ENCODE assay signal across 12 cellular contexts in the genomic region with DNA sequence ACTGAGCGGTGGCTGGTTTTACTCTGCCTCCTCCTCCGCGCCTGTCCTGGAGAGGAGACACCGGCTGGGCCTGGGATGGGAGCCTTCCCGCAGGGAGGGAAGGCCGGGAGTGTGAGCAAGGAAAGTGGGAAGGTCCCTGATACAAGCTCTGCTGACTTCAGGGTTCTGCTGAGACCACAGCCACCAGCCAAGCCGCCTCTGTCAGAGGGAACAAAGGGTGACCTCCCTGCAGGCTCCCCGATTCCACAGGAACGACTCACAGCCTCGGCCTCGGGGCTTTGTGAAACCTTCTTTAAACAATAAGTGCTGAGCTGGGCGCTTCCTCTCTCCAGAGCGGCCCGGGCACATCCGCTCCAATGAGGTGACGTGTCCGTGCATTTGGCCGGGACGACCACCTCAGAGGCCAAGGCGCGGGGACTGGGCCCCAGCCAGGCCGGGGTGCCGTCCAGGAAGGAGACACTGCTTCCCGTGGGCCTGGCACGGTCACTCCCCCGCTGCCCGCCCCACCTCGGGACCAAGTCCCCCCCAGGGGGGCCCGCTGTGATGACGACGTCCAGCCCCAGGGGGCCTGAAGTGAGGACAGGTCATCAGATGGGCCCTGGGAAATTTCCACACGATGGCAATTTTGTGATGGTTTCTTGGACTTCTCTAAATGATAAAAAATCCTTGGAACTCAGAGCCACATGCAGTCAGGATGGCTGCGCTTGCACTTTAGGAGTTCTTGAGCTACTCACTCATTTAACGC. TPM values are rescaled to one million over a fixed set of nuclear protein-coding genes. Genes with fewer than 3 reads are reported as not detected.
DNase-seq lines count a peak whose midpoint lies in the region; ATAC-seq and TF ChIP-seq lines count a peak whose summit lies in the region.
"Had no signal": no experiment of that assay in that cellular context is flagged by ENCODE, and none has a peak within 500 bp of the region (broad histone marks: within the 10 kb centered on the region; RNA-seq: fewer than 3 reads in every experiment).

No MANE protein-coding gene starts in this region.

- DNase-seq in C1 segment of cervical spinal cord (lab: John Stamatoyannopoulos, UW), result peak in 10 of 14 donors; percentile 23 to 86 (median 48)
- peak; percentile 29 for DNase-seq in WTC11 (ENCODE audit: low spot score)
- peak; percentile 64 for DNase-seq in Right ventricle myocardium inferior (ENCODE audit: missing footprints)
- peak; percentile 93 for DNase-seq in trophoblast cell
- DNase-seq in NCI-H1417 (lab: John Stamatoyannopoulos, UW), result no peak
- DNase-seq in activated CD4-positive, alpha-beta T cell treated with anti-CD3 and anti-CD28 coated beads for 4 hours, result no peak
- no peak for DNase-seq in epidermal melanocyte (ENCODE audit: insufficient read length, low spot score)
- DNase-seq in NCI-H2171 (lab: John Stamatoyannopoulos, UW), result no peak
- DNase-seq: naive B cell, T-helper 2 cell had no signal

- ATAC-seq in WTC11 (peak; percentile 50), Right ventricle myocardium inferior (peak; percentile 74)

- intact Hi-C loops in Right ventricle myocardium inferior (cut with DNase I), result loop anchor here (5.0 kb wide), 1 partner anchor 48 kb away; no protein-coding TSS in a partner anchor

- H3K79me1 ChIP-seq in trophoblast cell (ENCODE audit: low read length), result peaks cover 9% of the 10 kb centered on the region

- H3K4me1 ChIP-seq in trophoblast cell (ENCODE audit: control insufficient read depth in 1 of 2, insufficient read depth in 2 of 2, low read length in 2 of 2), result peaks cover 16 to 21% of the 10 kb centered on the region in 2 experiments

- H4K8ac ChIP-seq in trophoblast cell (ENCODE audit: low read depth, low read length), result peak overlapping the region; percentile 26

- H3K14ac ChIP-seq in trophoblast cell (ENCODE audit: low read length), result peak overlapping the region; percentile 13

- peak overlapping the region; percentile 21 for H3K18ac ChIP-seq in trophoblast cell (ENCODE audit: low read length)

- H3K9me3 Mint-ChIP-seq in WTC11, result peaks cover 6% of the 10 kb centered on the region; the same call in 1 of the 2 replicates
- H3K9me3 Mint-ChIP-seq: CD14-positive monocyte had no signal

- no peaks in the 10 kb centered on the region for H3K36me3 Mint-ChIP-seq in WTC11
- H3K36me3 Mint-ChIP-seq: CD14-positive monocyte, IgD-negative memory B cell, naive B cell had no signal

- no peak overlapping the region for H3K9ac ChIP-seq in trophoblast cell (ENCODE audit: low read length)

- peak overlapping the region; percentile 73 for H2AK5ac ChIP-seq in trophoblast cell (ENCODE audit: low read length)

- no CpG with 5 or more reads among the region's 34 CpGs for WGBS in trophoblast cell (ENCODE audit: extremely low coverage, insufficient coverage, insufficient read length)

- peak overlapping the region; percentile 42 for H2BK5ac ChIP-seq in trophoblast cell (ENCODE audit: low read depth, low read length, poor library complexity)

- peaks cover 22% of the 10 kb centered on the region for H3K4me1 Mint-ChIP-seq in WTC11
- H3K4me1 Mint-ChIP-seq: CD14-positive monocyte had no signal

- no peaks in the 10 kb centered on the region for H3K79me2 ChIP-seq in trophoblast cell (ENCODE audit: control insufficient read depth, insufficient read depth, low read length, poor library complexity)

- peak overlapping the region; percentile 35 for H3K27ac ChIP-seq in trophoblast cell (ENCODE audit: low read depth, low read length)

- no peak overlapping the region for H3K4me3 Mint-ChIP-seq in WTC11
- H3K4me3 Mint-ChIP-seq: IgD-negative memory B cell, naive B cell had no signal

- H4K12ac ChIP-seq in trophoblast cell (ENCODE audit: low read depth, low read length), result no peak overlapping the region

- no peak overlapping the region for H3K27ac Mint-ChIP-seq in WTC11
- H3K27ac Mint-ChIP-seq: IgD-negative memory B cell, naive B cell had no signal

- H3K23ac ChIP-seq in trophoblast cell (ENCODE audit: low read length), result no peak overlapping the region

- H3K27me3 Mint-ChIP-seq in WTC11 (ENCODE audit: low read depth), result no peaks in the 10 kb centered on the region; the same call in 1 of the 2 replicates
- H3K27me3 Mint-ChIP-seq: IgD-negative memory B cell had no signal

- no peak for TF ChIP-seq CTCF in WTC11 (IDR thresholded peaks at IDR 0.05)

- H2BK12ac ChIP-seq in trophoblast cell (ENCODE audit: low read length), result peak overlapping the region; percentile 30

- peak overlapping the region; percentile 74 for H2BK120ac ChIP-seq in trophoblast cell (ENCODE audit: insufficient read depth, low read length, poor library complexity)

- H3K4ac ChIP-seq in trophoblast cell (ENCODE audit: low read depth, low read length), result no peak overlapping the region

- CTCF ChIA-PET in WTC11 (lab: Charles Lee), result interaction anchor here (0.8 to 7.2 kb wide), 4 partner anchors 9 to 68 kb away, joined by 3 to 81 read pairs (median 4); a partner anchor contains a TSS

- H3K4me2 ChIP-seq in trophoblast cell (ENCODE audit: low read length), result no peak overlapping the region

- H4K91ac ChIP-seq in trophoblast cell (ENCODE audit: low read depth, low read length), result peak overlapping the region; percentile 68

- no peak overlapping the region for H2AFZ ChIP-seq in trophoblast cell (ENCODE audit: insufficient read depth, low read length, poor library complexity)

- no peak overlapping the region for H3K4me3 ChIP-seq in trophoblast cell (ENCODE audit: low read depth, low read length)

- H3K9me3 ChIP-seq in trophoblast cell (ENCODE audit: insufficient read depth, low read depth, low read length), result no peaks in the 10 kb centered on the region

- H3K36me3 ChIP-seq in trophoblast cell (ENCODE audit: control insufficient read depth in 1 of 2, insufficient read depth in 2 of 2, low read length in 2 of 2), result no peaks in the 10 kb centered on the region

- no peaks in the 10 kb centered on the region for H3K27me3 ChIP-seq in trophoblast cell (ENCODE audit: insufficient read depth, low read length)

- POLR2A ChIA-PET in WTC11 (lab: Charles Lee), result interaction anchor here (0.6 kb wide), 1 partner anchor 53 kb away, joined by 5 read pairs; no protein-coding TSS in a partner anchor

TF ChIP-seq in WTC11, 78 proteins besides CTCF, POLR2A, EP300 and RAD21 (continues in another document):
- no peak for TF ChIP-seq OVOL2 (CRISPR knock-in tag; IDR thresholded peaks at IDR 0.05; ENCODE audit: borderline replicate concordance)
- TF ChIP-seq, protein P1, sequence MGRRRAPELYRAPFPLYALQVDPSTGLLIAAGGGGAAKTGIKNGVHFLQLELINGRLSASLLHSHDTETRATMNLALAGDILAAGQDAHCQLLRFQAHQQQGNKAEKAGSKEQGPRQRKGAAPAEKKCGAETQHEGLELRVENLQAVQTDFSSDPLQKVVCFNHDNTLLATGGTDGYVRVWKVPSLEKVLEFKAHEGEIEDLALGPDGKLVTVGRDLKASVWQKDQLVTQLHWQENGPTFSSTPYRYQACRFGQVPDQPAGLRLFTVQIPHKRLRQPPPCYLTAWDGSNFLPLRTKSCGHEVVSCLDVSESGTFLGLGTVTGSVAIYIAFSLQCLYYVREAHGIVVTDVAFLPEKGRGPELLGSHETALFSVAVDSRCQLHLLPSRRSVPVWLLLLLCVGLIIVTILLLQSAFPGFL (CRISPR knock-in tag; IDR thresholded peaks at IDR 0.05; ENCODE audit: borderline replicate concordance), result no peak
- no peak for TF ChIP-seq CBFB (CRISPR knock-in tag; IDR thresholded peaks at IDR 0.05; ENCODE audit: low read depth)
- no peak for TF ChIP-seq HMGA2 (CRISPR knock-in tag; IDR thresholded peaks at IDR 0.05)
- TF ChIP-seq CREM (CRISPR knock-in tag; IDR thresholded peaks at IDR 0.05), result no peak
- TF ChIP-seq, protein P2, sequence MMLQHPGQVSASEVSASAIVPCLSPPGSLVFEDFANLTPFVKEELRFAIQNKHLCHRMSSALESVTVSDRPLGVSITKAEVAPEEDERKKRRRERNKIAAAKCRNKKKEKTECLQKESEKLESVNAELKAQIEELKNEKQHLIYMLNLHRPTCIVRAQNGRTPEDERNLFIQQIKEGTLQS (CRISPR knock-in tag; conservative IDR thresholded peaks at IDR 0.05), result no peak
- TF ChIP-seq ATF1 (CRISPR knock-in tag; IDR thresholded peaks at IDR 0.05), result no peak
- TF ChIP-seq NR3C1 (CRISPR knock-in tag; conservative IDR thresholded peaks at IDR 0.05; ENCODE audit: low read depth), result no peak
- TF ChIP-seq, protein P3, sequence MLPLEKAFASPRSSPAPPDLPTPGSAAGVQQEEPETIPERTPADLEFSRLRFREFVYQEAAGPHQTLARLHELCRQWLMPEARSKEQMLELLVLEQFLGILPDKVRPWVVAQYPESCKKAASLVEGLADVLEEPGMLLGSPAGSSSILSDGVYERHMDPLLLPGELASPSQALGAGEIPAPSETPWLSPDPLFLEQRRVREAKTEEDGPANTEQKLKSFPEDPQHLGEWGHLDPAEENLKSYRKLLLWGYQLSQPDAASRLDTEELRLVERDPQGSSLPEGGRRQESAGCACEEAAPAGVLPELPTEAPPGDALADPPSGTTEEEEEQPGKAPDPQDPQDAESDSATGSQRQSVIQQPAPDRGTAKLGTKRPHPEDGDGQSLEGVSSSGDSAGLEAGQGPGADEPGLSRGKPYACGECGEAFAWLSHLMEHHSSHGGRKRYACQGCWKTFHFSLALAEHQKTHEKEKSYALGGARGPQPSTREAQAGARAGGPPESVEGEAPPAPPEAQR (CRISPR knock-in tag; IDR thresholded peaks at IDR 0.05), result no peak

RNA-seq across cellular contexts. Expression of a gene that starts 11.8 kb away (rescaled TPM):
- total RNA-seq in WTC11 (2021) (not detected in 3 replicates), Right ventricle myocardium inferior (not detected)
- 0.03 TPM in 1 of 2 replicates, not detected in the other for polyA plus RNA-seq in trophoblast cell (2013)
- polyA plus RNA-seq: CD14-positive monocyte, IgD-negative memory B cell had no signal

Comparison
In these comparisons a context has a peak if more than half of its experiments do, and no peak if none do; other contexts are left out.
1. DNase-seq: peak in C1 segment of cervical spinal cord (10 of 14), WTC11 (single experiment), Right ventricle myocardium inferior (single experiment) and trophoblast cell (2 of 2); none in NCI-H1417 (0 of 3), activated CD4-positive, alpha-beta T cell treated with anti-CD3 and anti-CD28 coated beads for 4 hours (0 of 2), epidermal melanocyte (single experiment) and NCI-H2171 (single experiment).